ENCODE assay signal across 18 cellular contexts in genomic region chr10:124053971-124054370, GRCh38. TPM values are rescaled to one million over a fixed set of nuclear protein-coding genes. Genes with fewer than 3 reads are reported as not detected.
DNase-seq lines count a peak whose midpoint lies in the region; ATAC-seq, FAIRE-seq and TF ChIP-seq lines count a peak whose summit lies in the region.
"Had no signal": no experiment of that assay in that cellular context is flagged by ENCODE, and none has a peak within 500 bp of the region (broad histone marks: within the 10 kb centered on the region; RNA-seq: fewer than 3 reads in every experiment).

No MANE protein-coding gene starts in this region.

- no peak overlapping the region for H2AFZ ChIP-seq in Loucy (ENCODE audit: low read length)

- peaks cover 5% of the 10 kb centered on the region for H3K4me1 ChIP-seq in Loucy (ENCODE audit: insufficient read depth, low read length, poor library complexity, severe bottlenecking)
- H3K4me1 ChIP-seq: colonic mucosa, left ventricle myocardium inferior had no signal

- no peaks in the 10 kb centered on the region for H3F3A ChIP-seq in Loucy (ENCODE audit: low read depth)

- H3K79me2 ChIP-seq in Loucy (ENCODE audit: insufficient read depth, low read length), result no peaks in the 10 kb centered on the region

- TF ChIP-seq CTCF in Loucy (conservative IDR thresholded peaks at IDR 0.05; ENCODE audit: low read length) (no peak), neural crest cell (conservative IDR thresholded peaks at IDR 0.05) (no peak)

- FAIRE-seq in frontal cortex (lab: Jason Lieb, UNC), result no peak
- FAIRE-seq: GM18507 had no signal

- DNase-seq in EL (peak; percentile 23), dermis blood vessel endothelial cell (peak; percentile 44), neural crest cell (ENCODE audit: low read depth, low spot score) (no peak), HEK293T (ENCODE audit: extremely low spot score) (no peak), SK-N-DZ (ENCODE audit: low spot score) (no peak), frontal cortex (ENCODE audit: low spot score in 2 of 2) (no peak)
- DNase-seq: amygdala; CD4-positive, alpha-beta T cell; colonic mucosa; hypothalamus; left ventricle myocardium inferior; naive B cell; NCI-H1105; OCI-M1; substantia nigra had no signal

- POLR2A ChIA-PET in HEK293T (lab: Yijun Ruan, JAX), result no interaction called here

- peaks cover 13% of the 10 kb centered on the region for H3K4me1 Mint-ChIP-seq in neural crest cell

- no peak overlapping the region for H3K4me3 Mint-ChIP-seq in neural crest cell
- H3K4me3 Mint-ChIP-seq: CD4-positive, alpha-beta T cell had no signal

- H3K27ac Mint-ChIP-seq in neural crest cell (ENCODE audit: unreplicated experiment), result peak overlapping the region; percentile 58
- H3K27ac Mint-ChIP-seq: CD4-positive, alpha-beta T cell had no signal

- no peak overlapping the region for H3K9ac ChIP-seq in Loucy (ENCODE audit: low read depth, low read length, poor library complexity, severe bottlenecking)

- H3K4me3 ChIP-seq in Loucy (ENCODE audit: low read length, poor library complexity, severe bottlenecking), result no peak overlapping the region
- H3K4me3 ChIP-seq: colonic mucosa, left ventricle myocardium inferior had no signal

- no peaks in the 10 kb centered on the region for H3K9me3 Mint-ChIP-seq in neural crest cell
- H3K9me3 Mint-ChIP-seq: CD4-positive, alpha-beta T cell; naive B cell had no signal

- H3K27me3 ChIP-seq in Loucy (ENCODE audit: insufficient read depth, low read length, poor library complexity, severe bottlenecking), result no peaks in the 10 kb centered on the region
- H3K27me3 ChIP-seq: colonic mucosa had no signal

- no peak for ATAC-seq in HG02763 (IDR thresholded peaks at IDR 0.05; ENCODE audit: unreplicated experiment)

- H3K36me3 Mint-ChIP-seq in neural crest cell (ENCODE audit: low read depth), result no peaks in the 10 kb centered on the region

- CTCF ChIA-PET in HEK293T (lab: Yijun Ruan, JAX), result no interaction called here

- no peaks in the 10 kb centered on the region for H3K36me3 ChIP-seq in Loucy (ENCODE audit: insufficient read depth, low read length)
- H3K36me3 ChIP-seq: colonic mucosa, left ventricle myocardium inferior had no signal

- no peaks in the 10 kb centered on the region for H3K27me3 Mint-ChIP-seq in neural crest cell (ENCODE audit: low read depth)
- H3K27me3 Mint-ChIP-seq: CD4-positive, alpha-beta T cell; naive B cell had no signal

- no peaks in the 10 kb centered on the region for H4K20me1 ChIP-seq in Loucy (ENCODE audit: insufficient read depth, low read length, poor library complexity, severe bottlenecking)

- no peaks in the 10 kb centered on the region for H3K9me3 ChIP-seq in Loucy (ENCODE audit: insufficient read depth, low read depth, low read length)
- H3K9me3 ChIP-seq: colonic mucosa, left ventricle myocardium inferior had no signal

- no peaks in the 10 kb centered on the region for H3K9me2 ChIP-seq in Loucy (replicated peaks; ENCODE audit: low read depth, low read length)

- peak overlapping the region; percentile 38 for H3K4me2 ChIP-seq in Loucy (ENCODE audit: low read depth, low read length, poor library complexity, severe bottlenecking)

TF ChIP-seq in HEK293T, 16 proteins besides CTCF, POLR2A, EP300 and RAD21:
- no peak for TF ChIP-seq ARNT (IDR thresholded peaks at IDR 0.05)
- TF ChIP-seq ELF4 (IDR thresholded peaks at IDR 0.05), result no peak
- TF ChIP-seq ZNF384 (IDR thresholded peaks at IDR 0.05), result no peak
- TF ChIP-seq FOXA1 (IDR thresholded peaks at IDR 0.05), result no peak
- no peak for TF ChIP-seq SUZ12 (IDR thresholded peaks at IDR 0.05)
- TF ChIP-seq CTBP1 (IDR thresholded peaks at IDR 0.05; ENCODE audit: borderline replicate concordance), result no peak
- TF ChIP-seq FOXM1 (IDR thresholded peaks at IDR 0.05; ENCODE audit: borderline replicate concordance), result no peak
- no peak for TF ChIP-seq SP1 (IDR thresholded peaks at IDR 0.05)
- TF ChIP-seq L3MBTL2 (conservative IDR thresholded peaks at IDR 0.05), result no peak
- no peak for TF ChIP-seq NFRKB (IDR thresholded peaks at IDR 0.05)
- TF ChIP-seq BHLHE40 (IDR thresholded peaks at IDR 0.05; ENCODE audit: borderline replicate concordance), result no peak

RNA-seq across cellular contexts. Expression of gene CHST15, which starts 39.4 kb away (rescaled TPM):
- total RNA-seq in dermis blood vessel endothelial cell (93.0 and 99.0 TPM in 2 replicates), neural crest cell (1.3 and 1.5 TPM in 2 replicates), frontal cortex (48.9 TPM)
- 21.7 and 24.0 TPM in 2 replicates for polyA plus RNA-seq in SK-N-DZ (2014; cell fraction: cytosol; rRNA removed)
- 25.8 and 46.5 TPM in 2 replicates for polyA plus RNA-seq in SK-N-DZ (2014; cell fraction: nucleus; rRNA removed)

Comparison
In these comparisons a context has a peak if more than half of its experiments do, and no peak if none do; other contexts are left out.
1. DNase-seq: peak in EL (single experiment) and dermis blood vessel endothelial cell (single experiment); none in neural crest cell (single experiment), HEK293T (single experiment), SK-N-DZ (single experiment) and frontal cortex (0 of 2).
2. RNA of gene CHST15, which starts 39.4 kb away (total RNA-seq): 93.0 to 99.0 TPM in dermis blood vessel endothelial cell and 48.9 TPM in frontal cortex (single experiment); 1.3 to 1.5 TPM in neural crest cell; every median in the first group is over 10 times any median in the second.